In the genomic region with DNA sequence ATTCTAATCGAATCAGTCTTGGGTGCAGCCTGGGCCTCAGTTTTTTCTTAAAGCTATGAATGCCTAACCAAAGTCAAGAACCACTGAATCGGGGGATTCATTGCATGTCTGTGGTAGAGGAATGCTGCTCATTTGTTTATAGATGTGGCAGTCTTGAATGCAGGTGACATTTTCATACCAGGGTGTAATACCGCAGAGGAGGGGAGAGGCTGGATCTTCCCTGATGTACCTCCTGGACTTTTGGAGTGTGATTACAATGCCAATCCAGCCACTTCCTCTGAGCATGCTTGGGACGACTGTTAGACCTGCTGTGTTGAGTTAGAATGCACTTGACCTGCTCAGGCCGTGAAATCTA, we compare ENCODE assay signal across 25 cellular contexts. TPM values are rescaled to one million over a fixed set of nuclear protein-coding genes. Genes with fewer than 3 reads are reported as not detected.
DNase-seq lines count a peak whose midpoint lies in the region; ATAC-seq and TF ChIP-seq lines count a peak whose summit lies in the region.
"Had no signal": no experiment of that assay in that cellular context is flagged by ENCODE, and none has a peak within 500 bp of the region (broad histone marks: within the 10 kb centered on the region; RNA-seq: fewer than 3 reads in every experiment).

No MANE protein-coding gene starts in this region.

- TF ChIP-seq EP300 in transverse colon (IDR thresholded peaks at IDR 0.05; ENCODE audit: low read depth), result no peak

- peak overlapping the region in 1 of 2 donors; percentile 15 for H3K9ac ChIP-seq in colonic mucosa (ENCODE audit: low read depth in 2 of 2, low read length in 2 of 2)

- no peaks in the 10 kb centered on the region for H3K4me1 Mint-ChIP-seq in activated CD8-positive, alpha-beta T cell treated with anti-CD3 and anti-CD28 coated beads for 36 hours (ENCODE audit: low read depth)
- H3K4me1 Mint-ChIP-seq in activated CD8-positive, alpha-beta T cell treated with anti-CD3 and anti-CD28 coated beads, Interleukin-2, amount 10 ng/mL, durations not matched to agents 7 days and 5 days (ENCODE audit: low read depth), result no peaks in the 10 kb centered on the region
- peaks cover 60% of the 10 kb centered on the region for H3K4me1 Mint-ChIP-seq in nephron
- H3K4me1 Mint-ChIP-seq: stimulated activated naive B cell treated with anti-CD40 and anti-IgM and Interleukin-4, amounts not matched to agents 10 μg/mL and 1 μg/mL and 100 μg/mL, for 72 hours had no signal

- H3K36me3 Mint-ChIP-seq in activated CD8-positive, alpha-beta T cell treated with anti-CD3 and anti-CD28 coated beads for 36 hours (ENCODE audit: low read depth), result peaks cover 18% of the 10 kb centered on the region
- peaks cover 39% of the 10 kb centered on the region for H3K36me3 Mint-ChIP-seq in activated CD8-positive, alpha-beta T cell treated with anti-CD3 and anti-CD28 coated beads, Interleukin-2, amount 10 ng/mL, durations not matched to agents 7 days and 5 days (ENCODE audit: low read depth)
- H3K36me3 Mint-ChIP-seq in nephron (ENCODE audit: low read depth), result peaks cover 9% of the 10 kb centered on the region

- intact Hi-C loops in activated CD8-positive, alpha-beta T cell treated with anti-CD3 and anti-CD28 coated beads for 36 hours (cut with micrococcal nuclease), result no loop called here
- intact Hi-C loops in colonic mucosa (cut with DNase I) (no loop called here), transverse colon (cut with DNase I; ENCODE audit: low total_unique reads) (loop anchor here (2.0 kb wide), 1 partner anchor 67 kb away; no protein-coding TSS in a partner anchor)

- TF ChIP-seq POLR2A in transverse colon (IDR thresholded peaks at IDR 0.05), result no peak

- H3K27ac ChIP-seq in colonic mucosa (peak overlapping the region; percentile 16), transverse colon (peak overlapping the region; percentile 58 to 76 (median 70))

- no peaks in the 10 kb centered on the region for H3K27me3 ChIP-seq in colonic mucosa
- no peaks in the 10 kb centered on the region for H3K27me3 ChIP-seq in transverse colon
- H3K27me3 ChIP-seq: BE2C, gastrocnemius medialis, thyroid gland had no signal

- H3K9me3 ChIP-seq in colonic mucosa, result no peaks in the 10 kb centered on the region
- H3K9me3 ChIP-seq in transverse colon, result no peaks in the 10 kb centered on the region
- H3K9me3 ChIP-seq: BE2C, Caco-2, gastrocnemius medialis, thyroid gland had no signal

- H3K4me3 Mint-ChIP-seq in activated CD8-positive, alpha-beta T cell treated with anti-CD3 and anti-CD28 coated beads for 36 hours, result no peak overlapping the region
- no peak overlapping the region for H3K4me3 Mint-ChIP-seq in activated CD8-positive, alpha-beta T cell treated with anti-CD3 and anti-CD28 coated beads, Interleukin-2, amount 10 ng/mL, durations not matched to agents 7 days and 5 days
- no peak overlapping the region for H3K4me3 Mint-ChIP-seq in nephron
- H3K4me3 Mint-ChIP-seq: central memory CD8-positive, alpha-beta T cell; naive thymus-derived CD4-positive, alpha-beta T cell; stimulated activated naive B cell treated with anti-CD40 and anti-IgM and Interleukin-4, amounts not matched to agents 10 μg/mL and 1 μg/mL and 100 μg/mL, for 72 hours; WTC11 had no signal

- H3K4me1 ChIP-seq in colonic mucosa (no peaks in the 10 kb centered on the region), transverse colon (peaks cover 2 to 21% (median 11%) of the 10 kb centered on the region in 4 donors)
- H3K4me1 ChIP-seq: BE2C, Caco-2 had no signal

- H3K27ac Mint-ChIP-seq in activated CD8-positive, alpha-beta T cell treated with anti-CD3 and anti-CD28 coated beads for 36 hours, result peak overlapping the region; percentile 46
- no peak overlapping the region for H3K27ac Mint-ChIP-seq in activated CD8-positive, alpha-beta T cell treated with anti-CD3 and anti-CD28 coated beads, Interleukin-2, amount 10 ng/mL, durations not matched to agents 7 days and 5 days
- H3K27ac Mint-ChIP-seq in nephron, result peak overlapping the region in 2 of 3 experiments; percentile 69 to 78

- 77% methylated on average over 5 of the region's 5 CpGs; no CpG with 5 or more reads in 1 of the 2 donors for WGBS in transverse colon (ENCODE audit: low coverage in 1 of 2), 2 donors

- no peaks in the 10 kb centered on the region for H3K36me3 ChIP-seq in colonic mucosa
- peaks cover 0 to 3% (median 0%) of the 10 kb centered on the region in 4 donors for H3K36me3 ChIP-seq in transverse colon
- H3K36me3 ChIP-seq: BE2C had no signal

- CTCF ChIA-PET in activated CD8-positive, alpha-beta T cell treated with anti-CD3 and anti-CD28 coated beads for 36 hours (lab: Charles Lee), result interaction anchor here (2.2 to 5.2 kb wide), 2 partner anchors 9 to 67 kb away, joined by 9 to 32 read pairs; no protein-coding TSS in a partner anchor
- CTCF ChIA-PET in activated CD8-positive, alpha-beta T cell treated with anti-CD3 and anti-CD28 coated beads, Interleukin-2, amount 10 ng/mL, durations not matched to agents 7 days and 5 days (lab: Charles Lee), result interaction anchor here (1.2 to 17.4 kb wide), 2 partner anchors 9 to 67 kb away, joined by 7 to 177 read pairs; no protein-coding TSS in a partner anchor

- ATAC-seq in activated CD8-positive, alpha-beta T cell treated with anti-CD3 and anti-CD28 coated beads for 36 hours, result no peak
- ATAC-seq in activated CD8-positive, alpha-beta T cell treated with anti-CD3 and anti-CD28 coated beads, Interleukin-2, amount 10 ng/mL, durations not matched to agents 7 days and 5 days, result no peak
- ATAC-seq: naive thymus-derived CD4-positive, alpha-beta T cell; stimulated activated naive B cell treated with anti-CD40 and anti-IgM and Interleukin-4, amounts not matched to agents 10 μg/mL and 1 μg/mL and 100 μg/mL, for 72 hours; WTC11 had no signal

- H3K4me3 ChIP-seq in colonic mucosa, result no peak overlapping the region
- no peak overlapping the region for H3K4me3 ChIP-seq in transverse colon
- H3K4me3 ChIP-seq: gastrocnemius medialis, thyroid gland had no signal

- H3K9me3 Mint-ChIP-seq in activated CD8-positive, alpha-beta T cell treated with anti-CD3 and anti-CD28 coated beads for 36 hours, result no peaks in the 10 kb centered on the region
- no peaks in the 10 kb centered on the region for H3K9me3 Mint-ChIP-seq in activated CD8-positive, alpha-beta T cell treated with anti-CD3 and anti-CD28 coated beads, Interleukin-2, amount 10 ng/mL, durations not matched to agents 7 days and 5 days (ENCODE audit: insufficient read depth)
- H3K9me3 Mint-ChIP-seq in nephron, result no peaks in the 10 kb centered on the region
- H3K9me3 Mint-ChIP-seq: central memory CD8-positive, alpha-beta T cell; naive thymus-derived CD4-positive, alpha-beta T cell; stimulated activated naive B cell treated with anti-CD40 and anti-IgM and Interleukin-4, amounts not matched to agents 10 μg/mL and 1 μg/mL and 100 μg/mL, for 72 hours; WTC11 had no signal

- POLR2A ChIA-PET in activated CD8-positive, alpha-beta T cell treated with anti-CD3 and anti-CD28 coated beads for 36 hours (lab: Charles Lee), result interaction anchor here (1.1 kb wide), 1 partner anchor 29 kb away, joined by 3 read pairs; no protein-coding TSS in a partner anchor
- POLR2A ChIA-PET in activated CD8-positive, alpha-beta T cell treated with anti-CD3 and anti-CD28 coated beads, Interleukin-2, amount 10 ng/mL, durations not matched to agents 7 days and 5 days (lab: Charles Lee), result interaction anchor here (1.0 kb wide), 1 partner anchor 10 kb away, joined by 3 read pairs; no protein-coding TSS in a partner anchor

- DNase-seq in activated CD8-positive, alpha-beta T cell treated with anti-CD3 and anti-CD28 coated beads for 36 hours, result no peak
- no peak for DNase-seq in activated CD8-positive, alpha-beta T cell treated with anti-CD3 and anti-CD28 coated beads, Interleukin-2, amount 10 ng/mL, durations not matched to agents 7 days and 5 days
- DNase-seq in colonic mucosa (no peak), transverse colon (no peak), COLO829 (ENCODE audit: low spot score) (no peak), A172 (ENCODE audit: low spot score) (no peak), NCI-H69 (lab: John Stamatoyannopoulos, UW) (no peak)
- DNase-seq: 8988T; activated T-cell treated with anti-CD3 and anti-CD28 coated beads for 4 hours; BE2C; Caco-2; gastrocnemius medialis; Karpas-422; MV-4-11; naive thymus-derived CD4-positive, alpha-beta T cell; NCI-H748 treated with DMSO at 0.1 percent for 48 hours; stimulated activated CD4-positive, alpha-beta T cell treated with anti-CD3 and anti-CD28 coated beads, Interleukin-2, amount 100 ng/mL, for 24 hours; stimulated activated naive B cell treated with anti-CD40 and anti-IgM and Interleukin-4, amounts not matched to agents 10 μg/mL and 1 μg/mL and 100 μg/mL, for 72 hours; T-helper 9 cell; thyroid gland had no signal

- no peak for TF ChIP-seq CTCF in activated CD8-positive, alpha-beta T cell treated with anti-CD3 and anti-CD28 coated beads for 36 hours (IDR thresholded peaks at IDR 0.05)
- TF ChIP-seq CTCF in colonic mucosa (IDR thresholded peaks at IDR 0.05) (no peak), nephron (IDR thresholded peaks at IDR 0.05; ENCODE audit: unreplicated experiment in 3 of 3) (no peak), transverse colon (IDR thresholded peaks at IDR 0.05) (no peak)

- in situ Hi-C loops in transverse colon (cut with MboI; ENCODE audit: low pct_ligation_motif_present in 1 of 4, low pct_unique_long_range_greater_than_20kb in 1 of 4, low sequenced_read_pairs in 3 of 4), result loop anchor here in 1 of 4 donors (10.0 kb wide), 1 partner anchor 55 kb away; no protein-coding TSS in a partner anchor

- H3K27me3 Mint-ChIP-seq in activated CD8-positive, alpha-beta T cell treated with anti-CD3 and anti-CD28 coated beads for 36 hours, result no peaks in the 10 kb centered on the region
- H3K27me3 Mint-ChIP-seq in activated CD8-positive, alpha-beta T cell treated with anti-CD3 and anti-CD28 coated beads, Interleukin-2, amount 10 ng/mL, durations not matched to agents 7 days and 5 days (ENCODE audit: low read depth), result no peaks in the 10 kb centered on the region
- H3K27me3 Mint-ChIP-seq in nephron (ENCODE audit: low read depth), result no peaks in the 10 kb centered on the region
- H3K27me3 Mint-ChIP-seq: central memory CD8-positive, alpha-beta T cell; naive thymus-derived CD4-positive, alpha-beta T cell; stimulated activated naive B cell treated with anti-CD40 and anti-IgM and Interleukin-4, amounts not matched to agents 10 μg/mL and 1 μg/mL and 100 μg/mL, for 72 hours had no signal

RNA-seq across cellular contexts. Expression of a gene that starts 42.7 kb away (rescaled TPM):
- not detected for total RNA-seq in activated CD8-positive, alpha-beta T cell treated with anti-CD3 and anti-CD28 coated beads for 36 hours
- not detected for total RNA-seq in activated CD8-positive, alpha-beta T cell treated with anti-CD3 and anti-CD28 coated beads, Interleukin-2, amount 10 ng/mL, durations not matched to agents 7 days and 5 days
- total RNA-seq in colonic mucosa, result not detected
- total RNA-seq in transverse colon, result not detected
- not detected in 2 replicates for total RNA-seq in A172 (2014; rRNA removed; shearing (Covaris generic))
- total RNA-seq: Caco-2, HT1080, kidney epithelial cell had no signal

RNA-seq across cellular contexts. Expression of a gene that starts 45.1 kb away (rescaled TPM):
- 10 to 100 TPM; 48.8 to 49.6 TPM for total RNA-seq in activated CD8-positive, alpha-beta T cell treated with anti-CD3 and anti-CD28 coated beads for 36 hours
- 100 to 1,000 TPM; 108 to 115 TPM for total RNA-seq in activated CD8-positive, alpha-beta T cell treated with anti-CD3 and anti-CD28 coated beads, Interleukin-2, amount 10 ng/mL, durations not matched to agents 7 days and 5 days
- total RNA-seq in colonic mucosa (10 to 100 TPM; 27.0 to 31.3 TPM), transverse colon (100 to 1,000 TPM in 1 of 4 donors, 10 to 100 TPM in 3; 35.1 to 128 (median 70.0) TPM)
- 59.9 and 61.1 TPM in 2 replicates for total RNA-seq in A172 (2014; rRNA removed; shearing (Covaris generic))

RNA-seq across cellular contexts. Expression of a gene that starts 47.5 kb away (rescaled TPM):
- 1 to 10 TPM; 5.2 to 6.5 TPM for total RNA-seq in activated CD8-positive, alpha-beta T cell treated with anti-CD3 and anti-CD28 coated beads for 36 hours
- 10 to 100 TPM; 10.8 to 10.9 TPM for total RNA-seq in activated CD8-positive, alpha-beta T cell treated with anti-CD3 and anti-CD28 coated beads, Interleukin-2, amount 10 ng/mL, durations not matched to agents 7 days and 5 days
- total RNA-seq in colonic mucosa (10 to 100 TPM in 1 of 2 donors, 1 to 10 TPM in 1; 9.1 to 14.3 TPM), transverse colon (10 to 100 TPM in 1 of 4 donors, 1 to 10 TPM in 2, under 1 TPM in 1; 0.75 to 14.6 (median 4.5) TPM)
- 14.6 and 26.8 TPM in 2 replicates for total RNA-seq in A172 (2014; rRNA removed; shearing (Covaris generic))
